Comparison of ENCODE assay signal across 21 cellular contexts in genomic region chr5:152218694-152219093, GRCh38.
A peak's percentile ranks its signal among the peaks of the same experiment; 100 is the strongest.
DNase-seq lines count a peak whose midpoint lies in the region; ATAC-seq and TF ChIP-seq lines count a peak whose summit lies in the region.
"Had no signal": no experiment of that assay in that cellular context is flagged by ENCODE, and none has a peak within 500 bp of the region (broad histone marks: within the 10 kb centered on the region; RNA-seq: fewer than 3 reads in every experiment).

No MANE protein-coding gene starts in this region.

- H2BK120ac ChIP-seq in mesendoderm (ENCODE audit: low read depth, low read length), result no peak overlapping the region

- H3K4me2 ChIP-seq in PC-9 (0 out of 2 replicates have a peak overlapping the region, but pooled peaks have one; percentile 8), mesendoderm (ENCODE audit: low read length) (no peak overlapping the region)

- H3K79me2 ChIP-seq in PC-9 (ENCODE audit: low read depth), result no peaks in the 10 kb centered on the region
- H3K79me2 ChIP-seq in mesendoderm (ENCODE audit: control insufficient read depth, insufficient read depth, low read length), result no peaks in the 10 kb centered on the region

- no peak overlapping the region for H3K56ac ChIP-seq in mesendoderm (ENCODE audit: low read length)

- H3K9me3 Mint-ChIP-seq in activated CD4-positive, alpha-beta memory T cell treated with anti-CD3 and anti-CD28 coated beads, Interleukin-2, amount 10 ng/mL, durations not matched to agents 7 days and 5 days, result peaks cover 3% of the 10 kb centered on the region

- peak overlapping the region; percentile 39 for H4K8ac ChIP-seq in mesendoderm (ENCODE audit: low read depth, low read length)

- no peak overlapping the region for H3K4me3 Mint-ChIP-seq in activated CD4-positive, alpha-beta memory T cell treated with anti-CD3 and anti-CD28 coated beads, Interleukin-2, amount 10 ng/mL, durations not matched to agents 7 days and 5 days
- H3K4me3 Mint-ChIP-seq: CD4-positive, CD25-positive, alpha-beta regulatory T cell; IgD-negative memory B cell; T-cell had no signal

- ATAC-seq in GM18502 (IDR thresholded peaks at IDR 0.05; ENCODE audit: poor library complexity, unreplicated experiment) (no peak), HG03342 (IDR thresholded peaks at IDR 0.05; ENCODE audit: unreplicated experiment) (no peak)
- ATAC-seq: T-cell had no signal

- H3K27ac ChIP-seq in 22Rv1 (peak overlapping the region; percentile 37; the same call in 1 of the 2 replicates), PC-9 (no peak overlapping the region), mesendoderm (ENCODE audit: low read depth, low read length) (no peak overlapping the region)
- H3K27ac ChIP-seq: RWPE1 had no signal

- intact Hi-C loops in PC-9 (cut with micrococcal nuclease; ENCODE audit: unreplicated experiment), result no loop called here

- no peak overlapping the region for H2AFZ ChIP-seq in PC-9

- H3K9me2 ChIP-seq in PC-9 (ENCODE audit: insufficient read depth), result no peaks in the 10 kb centered on the region; the same call in 1 of the 2 replicates

- H4K5ac ChIP-seq in mesendoderm (ENCODE audit: low read length), result no peak overlapping the region

- no peaks in the 10 kb centered on the region for H3K79me1 ChIP-seq in mesendoderm (ENCODE audit: low read length)

- WGBS in mesendoderm (ENCODE audit: extremely low coverage, insufficient coverage, low lambda C conversion rate), result no CpG with 5 or more reads among the region's 3 CpGs

- no peak overlapping the region for H2BK15ac ChIP-seq in mesendoderm (replicated peaks; ENCODE audit: low read depth)

- H4K20me1 ChIP-seq in PC-9 (ENCODE audit: insufficient read depth), result no peaks in the 10 kb centered on the region

- H3K36me3 ChIP-seq in PC-9 (ENCODE audit: low read depth) (no peaks in the 10 kb centered on the region), mesendoderm (ENCODE audit: control insufficient read depth, insufficient read depth, low read length) (no peaks in the 10 kb centered on the region)

- H3K23ac ChIP-seq in mesendoderm (ENCODE audit: low read length), result no peak overlapping the region

- no peak overlapping the region for H3K4ac ChIP-seq in mesendoderm (ENCODE audit: low read depth, low read length)

- no peak overlapping the region for H2AK5ac ChIP-seq in mesendoderm (ENCODE audit: low read length)

- no peaks in the 10 kb centered on the region for H3K4me1 Mint-ChIP-seq in activated CD4-positive, alpha-beta memory T cell treated with anti-CD3 and anti-CD28 coated beads, Interleukin-2, amount 10 ng/mL, durations not matched to agents 7 days and 5 days
- H3K4me1 Mint-ChIP-seq: CD4-positive, CD25-positive, alpha-beta regulatory T cell; IgD-negative memory B cell had no signal

- H3K4me3 ChIP-seq in PC-9 (no peak overlapping the region), mesendoderm (ENCODE audit: low read length) (no peak overlapping the region)

- no peak overlapping the region for H3K18ac ChIP-seq in mesendoderm (ENCODE audit: low read length)

- no peaks in the 10 kb centered on the region for H3K36me3 Mint-ChIP-seq in activated CD4-positive, alpha-beta memory T cell treated with anti-CD3 and anti-CD28 coated beads, Interleukin-2, amount 10 ng/mL, durations not matched to agents 7 days and 5 days (ENCODE audit: low read depth)
- H3K36me3 Mint-ChIP-seq: CD4-positive, CD25-positive, alpha-beta regulatory T cell; T-cell had no signal

- DNase-seq in DMS53 (lab: John Stamatoyannopoulos, UW) (peak; percentile 38), PC-9 (peak in 1 of 2 experiments; percentile 53), mesendoderm (no peak), NCI-H524 treated with DMSO at 0.1 percent for 48 hours (lab: John Stamatoyannopoulos, UW) (no peak)
- no peak for DNase-seq in activated CD4-positive, alpha-beta memory T cell treated with anti-CD3 and anti-CD28 coated beads, Interleukin-2, amount 10 ng/mL, durations not matched to agents 7 days and 5 days
- DNase-seq: CD4-positive, CD25-positive, alpha-beta regulatory T cell; DMS 273 treated with DMSO at 0.1 percent for 48 hours; GOT3; HCEC 1CT; MV-4-11; NCI-H1105 treated with DMSO at 0.1 percent for 48 hours; NCI-H2029 treated with DMSO at 0.1 percent for 48 hours; NCI-H446; NCI-H774; SHP77 treated with DMSO at 0.1 percent for 48 hours; T-cell had no signal

- H3F3A ChIP-seq in PC-9 (ENCODE audit: insufficient read depth, low read depth), result no peaks in the 10 kb centered on the region

- H3K27ac Mint-ChIP-seq in activated CD4-positive, alpha-beta memory T cell treated with anti-CD3 and anti-CD28 coated beads, Interleukin-2, amount 10 ng/mL, durations not matched to agents 7 days and 5 days, result no peak overlapping the region
- H3K27ac Mint-ChIP-seq: CD4-positive, CD25-positive, alpha-beta regulatory T cell; IgD-negative memory B cell; T-cell had no signal

- CTCF ChIA-PET in PC-9 (lab: Charles Lee), result no interaction called here
- CTCF ChIA-PET in activated CD4-positive, alpha-beta memory T cell treated with anti-CD3 and anti-CD28 coated beads, Interleukin-2, amount 10 ng/mL, durations not matched to agents 7 days and 5 days (lab: Charles Lee), result no interaction called here

- H2BK5ac ChIP-seq in mesendoderm (ENCODE audit: low read length), result no peak overlapping the region

- no peak for TF ChIP-seq CTCF in 22Rv1 (IDR thresholded peaks at IDR 0.05)
- no peak for TF ChIP-seq CTCF in PC-9 (conservative IDR thresholded peaks at IDR 0.05)

- no peak overlapping the region for H3K9ac ChIP-seq in mesendoderm (ENCODE audit: low read length)

- H3K4me1 ChIP-seq in PC-9 (replicated peaks; ENCODE audit: insufficient read depth) (0 out of 2 replicates have a peak, but pooled peaks cover 5% of the 10 kb centered on the region), mesendoderm (ENCODE audit: control insufficient read depth, low read depth, low read length) (no peaks in the 10 kb centered on the region)

- BruUV-seq in PC-9 (replicated peaks; lab: Mats Ljungman, UMichigan), result no TSS peak

- no peaks in the 10 kb centered on the region for H3K9me3 ChIP-seq in PC-9 (ENCODE audit: insufficient read depth, low read depth)

- H3K27me3 Mint-ChIP-seq in activated CD4-positive, alpha-beta memory T cell treated with anti-CD3 and anti-CD28 coated beads, Interleukin-2, amount 10 ng/mL, durations not matched to agents 7 days and 5 days, result no peaks in the 10 kb centered on the region
- H3K27me3 Mint-ChIP-seq: CD4-positive, CD25-positive, alpha-beta regulatory T cell; T-cell had no signal

- H3K27me3 ChIP-seq in PC-9 (ENCODE audit: insufficient read depth, low read depth) (no peaks in the 10 kb centered on the region), mesendoderm (ENCODE audit: insufficient read depth, low read length, poor library complexity) (no peaks in the 10 kb centered on the region)

- POLR2A ChIA-PET in PC-9 (lab: Charles Lee; ENCODE audit: unreplicated experiment), result no interaction called here
- POLR2A ChIA-PET in activated CD4-positive, alpha-beta memory T cell treated with anti-CD3 and anti-CD28 coated beads, Interleukin-2, amount 10 ng/mL, durations not matched to agents 7 days and 5 days (lab: Charles Lee), result no interaction called here
